ENCODE assay signal across 1 cellular context in the genomic region with DNA sequence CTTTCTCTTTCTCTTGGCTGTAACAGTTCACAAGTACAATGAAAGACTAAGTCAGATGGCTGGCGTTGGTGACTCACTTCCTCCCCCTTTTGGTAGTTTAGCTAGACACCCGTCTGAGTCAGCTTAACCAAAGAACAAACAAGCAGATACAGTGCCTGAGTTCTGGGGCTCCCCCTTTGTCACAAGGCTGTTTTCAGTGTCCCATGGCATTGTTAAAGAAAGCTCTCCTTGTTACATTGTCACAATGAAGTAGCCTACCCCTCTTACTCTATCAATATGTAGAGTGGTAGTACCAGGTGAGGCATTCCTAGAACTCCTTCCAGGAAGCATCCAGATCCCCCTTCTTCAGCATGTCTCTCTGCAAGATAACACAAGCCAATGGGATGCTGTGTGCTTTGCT.
A peak's percentile ranks its signal among the peaks of the same experiment; 100 is the strongest.
TF ChIP-seq lines count a peak whose summit lies in the region.

No MANE protein-coding gene starts in this region.

TF ChIP-seq in HepG2, 621 proteins besides CTCF, POLR2A, EP300 and RAD21 (continued from another document and continues in another):
- TF ChIP-seq, protein P1, sequence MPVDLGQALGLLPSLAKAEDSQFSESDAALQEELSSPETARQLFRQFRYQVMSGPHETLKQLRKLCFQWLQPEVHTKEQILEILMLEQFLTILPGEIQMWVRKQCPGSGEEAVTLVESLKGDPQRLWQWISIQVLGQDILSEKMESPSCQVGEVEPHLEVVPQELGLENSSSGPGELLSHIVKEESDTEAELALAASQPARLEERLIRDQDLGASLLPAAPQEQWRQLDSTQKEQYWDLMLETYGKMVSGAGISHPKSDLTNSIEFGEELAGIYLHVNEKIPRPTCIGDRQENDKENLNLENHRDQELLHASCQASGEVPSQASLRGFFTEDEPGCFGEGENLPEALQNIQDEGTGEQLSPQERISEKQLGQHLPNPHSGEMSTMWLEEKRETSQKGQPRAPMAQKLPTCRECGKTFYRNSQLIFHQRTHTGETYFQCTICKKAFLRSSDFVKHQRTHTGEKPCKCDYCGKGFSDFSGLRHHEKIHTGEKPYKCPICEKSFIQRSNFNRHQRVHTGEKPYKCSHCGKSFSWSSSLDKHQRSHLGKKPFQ (CRISPR knock-in tag; IDR thresholded peaks at IDR 0.05; ENCODE audit: insufficient replicate concordance) = no peak
- TF ChIP-seq ZNF20 (CRISPR knock-in tag; IDR thresholded peaks at IDR 0.05) (no peak), PAWR (CRISPR knock-in tag; IDR thresholded peaks at IDR 0.05; ENCODE audit: borderline replicate concordance) (no peak), HNF4G (IDR thresholded peaks at IDR 0.05; ENCODE audit: borderline replicate concordance, low read depth, low read length) (peak; percentile 21; the same call in 1 of the 2 replicates), HNF4G (CRISPR knock-in tag; IDR thresholded peaks at IDR 0.05; ENCODE audit: borderline replicate concordance, low read depth) (no peak), ZNF343 (CRISPR knock-in tag; IDR thresholded peaks at IDR 0.05) (no peak), ZSCAN9 (CRISPR knock-in tag; IDR thresholded peaks at IDR 0.05; ENCODE audit: borderline replicate concordance) (peak; percentile 28; the same call in 1 of the 2 replicates), CENPT (CRISPR knock-in tag; IDR thresholded peaks at IDR 0.05; ENCODE audit: low read depth) (no peak), HOXA7 (CRISPR knock-in tag; IDR thresholded peaks at IDR 0.05) (no peak), ZNF282 (IDR thresholded peaks at IDR 0.05; ENCODE audit: partially characterized antibody) (no peak), NR2F6 (IDR thresholded peaks at IDR 0.05) (no peak), NR2F6 (CRISPR knock-in tag; IDR thresholded peaks at IDR 0.05) (0 out of 2 replicates have a peak, but pooled peaks have one; percentile 29), ZNF703 (CRISPR knock-in tag; IDR thresholded peaks at IDR 0.05; ENCODE audit: borderline replicate concordance) (no peak), PHF21A (CRISPR knock-in tag; IDR thresholded peaks at IDR 0.05) (no peak), RELA (CRISPR knock-in tag; IDR thresholded peaks at IDR 0.05) (no peak), KDM6A (CRISPR knock-in tag; IDR thresholded peaks at IDR 0.05; ENCODE audit: low read depth) (no peak), RFX1 (IDR thresholded peaks at IDR 0.05) (no peak), TSC22D2 (CRISPR knock-in tag; IDR thresholded peaks at IDR 0.05; ENCODE audit: borderline replicate concordance) (no peak), ZNF256 (CRISPR knock-in tag; conservative IDR thresholded peaks at IDR 0.05) (no peak), EZH2 (conservative IDR thresholded peaks at IDR 0.05; ENCODE audit: low read depth, low read length) (no peak), MIXL1 (CRISPR knock-in tag; IDR thresholded peaks at IDR 0.05) (peak; percentile 42; the same call in 1 of the 2 replicates), ZNF101 (CRISPR knock-in tag; IDR thresholded peaks at IDR 0.05; ENCODE audit: borderline replicate concordance, low read depth) (no peak), AGO2 (optimal IDR thresholded peaks at IDR 0.05; ENCODE audit: low read depth, low read length) (no peak), ZNF264 (CRISPR knock-in tag; IDR thresholded peaks at IDR 0.05) (no peak), ZFP1 (CRISPR knock-in tag; IDR thresholded peaks at IDR 0.05) (peak; percentile 74; the same call in 1 of the 2 replicates), TCF7 (IDR thresholded peaks at IDR 0.05; ENCODE audit: low read depth) (no peak), IKZF4 (CRISPR knock-in tag; IDR thresholded peaks at IDR 0.05; ENCODE audit: borderline replicate concordance, low read depth, not compliant biosample characterization) (no peak), ZNF331 (CRISPR knock-in tag; IDR thresholded peaks at IDR 0.05) (no peak), FOXA1 (IDR thresholded peaks at IDR 0.05) (no peak), FOXA1 (CRISPR knock-in tag; IDR thresholded peaks at IDR 0.05) (peak; percentile 70), SP1 (IDR thresholded peaks at IDR 0.05) (no peak), SP1 (CRISPR knock-in tag; IDR thresholded peaks at IDR 0.05) (no peak), NFIB (CRISPR knock-in tag; IDR thresholded peaks at IDR 0.05; ENCODE audit: borderline replicate concordance) (no peak), ZNF382 (CRISPR knock-in tag; IDR thresholded peaks at IDR 0.05; ENCODE audit: borderline replicate concordance) (no peak), HCFC1 (IDR thresholded peaks at IDR 0.05; ENCODE audit: low read depth, low read length) (no peak), BRCA1 (CRISPR knock-in tag; IDR thresholded peaks at IDR 0.05) (no peak), ETV5 (CRISPR knock-in tag; IDR thresholded peaks at IDR 0.05; ENCODE audit: borderline replicate concordance) (no peak), SCMH1 (CRISPR knock-in tag; IDR thresholded peaks at IDR 0.05; ENCODE audit: borderline replicate concordance) (no peak), ZNF274 (CRISPR knock-in tag; IDR thresholded peaks at IDR 0.05) (no peak), ZNF564 (CRISPR knock-in tag; IDR thresholded peaks at IDR 0.05) (no peak), JUND (CRISPR knock-in tag; IDR thresholded peaks at IDR 0.05) (no peak), HDAC1 (CRISPR knock-in tag; IDR thresholded peaks at IDR 0.05) (no peak), ZNF83 (CRISPR knock-in tag; IDR thresholded peaks at IDR 0.05; ENCODE audit: borderline replicate concordance) (no peak), GATAD1 (CRISPR knock-in tag; IDR thresholded peaks at IDR 0.05) (no peak)
- TF ChIP-seq, protein P2, sequence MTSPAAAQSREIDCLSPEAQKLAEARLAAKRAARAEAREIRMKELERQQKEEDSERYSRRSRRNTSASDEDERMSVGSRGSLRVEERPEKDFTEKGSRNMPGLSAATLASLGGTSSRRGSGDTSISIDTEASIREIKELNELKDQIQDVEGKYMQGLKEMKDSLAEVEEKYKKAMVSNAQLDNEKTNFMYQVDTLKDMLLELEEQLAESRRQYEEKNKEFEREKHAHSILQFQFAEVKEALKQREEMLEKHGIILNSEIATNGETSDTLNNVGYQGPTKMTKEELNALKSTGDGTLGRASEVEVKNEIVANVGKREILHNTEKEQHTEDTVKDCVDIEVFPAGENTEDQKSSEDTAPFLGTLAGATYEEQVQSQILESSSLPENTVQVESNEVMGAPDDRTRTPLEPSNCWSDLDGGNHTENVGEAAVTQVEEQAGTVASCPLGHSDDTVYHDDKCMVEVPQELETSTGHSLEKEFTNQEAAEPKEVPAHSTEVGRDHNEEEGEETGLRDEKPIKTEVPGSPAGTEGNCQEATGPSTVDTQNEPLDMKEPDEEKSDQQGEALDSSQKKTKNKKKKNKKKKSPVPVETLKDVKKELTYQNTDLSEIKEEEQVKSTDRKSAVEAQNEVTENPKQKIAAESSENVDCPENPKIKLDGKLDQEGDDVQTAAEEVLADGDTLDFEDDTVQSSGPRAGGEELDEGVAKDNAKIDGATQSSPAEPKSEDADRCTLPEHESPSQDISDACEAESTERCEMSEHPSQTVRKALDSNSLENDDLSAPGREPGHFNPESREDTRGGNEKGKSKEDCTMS (CRISPR knock-in tag; conservative IDR thresholded peaks at IDR 0.05) = no peak
- TF ChIP-seq, protein P3, sequence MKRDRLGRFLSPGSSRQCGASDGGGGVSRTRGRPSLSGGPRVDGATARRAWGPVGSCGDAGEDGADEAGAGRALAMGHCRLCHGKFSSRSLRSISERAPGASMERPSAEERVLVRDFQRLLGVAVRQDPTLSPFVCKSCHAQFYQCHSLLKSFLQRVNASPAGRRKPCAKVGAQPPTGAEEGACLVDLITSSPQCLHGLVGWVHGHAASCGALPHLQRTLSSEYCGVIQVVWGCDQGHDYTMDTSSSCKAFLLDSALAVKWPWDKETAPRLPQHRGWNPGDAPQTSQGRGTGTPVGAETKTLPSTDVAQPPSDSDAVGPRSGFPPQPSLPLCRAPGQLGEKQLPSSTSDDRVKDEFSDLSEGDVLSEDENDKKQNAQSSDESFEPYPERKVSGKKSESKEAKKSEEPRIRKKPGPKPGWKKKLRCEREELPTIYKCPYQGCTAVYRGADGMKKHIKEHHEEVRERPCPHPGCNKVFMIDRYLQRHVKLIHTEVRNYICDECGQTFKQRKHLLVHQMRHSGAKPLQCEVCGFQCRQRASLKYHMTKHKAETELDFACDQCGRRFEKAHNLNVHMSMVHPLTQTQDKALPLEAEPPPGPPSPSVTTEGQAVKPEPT (CRISPR knock-in tag; IDR thresholded peaks at IDR 0.05; ENCODE audit: low read depth) = no peak
- TF ChIP-seq, protein P4, sequence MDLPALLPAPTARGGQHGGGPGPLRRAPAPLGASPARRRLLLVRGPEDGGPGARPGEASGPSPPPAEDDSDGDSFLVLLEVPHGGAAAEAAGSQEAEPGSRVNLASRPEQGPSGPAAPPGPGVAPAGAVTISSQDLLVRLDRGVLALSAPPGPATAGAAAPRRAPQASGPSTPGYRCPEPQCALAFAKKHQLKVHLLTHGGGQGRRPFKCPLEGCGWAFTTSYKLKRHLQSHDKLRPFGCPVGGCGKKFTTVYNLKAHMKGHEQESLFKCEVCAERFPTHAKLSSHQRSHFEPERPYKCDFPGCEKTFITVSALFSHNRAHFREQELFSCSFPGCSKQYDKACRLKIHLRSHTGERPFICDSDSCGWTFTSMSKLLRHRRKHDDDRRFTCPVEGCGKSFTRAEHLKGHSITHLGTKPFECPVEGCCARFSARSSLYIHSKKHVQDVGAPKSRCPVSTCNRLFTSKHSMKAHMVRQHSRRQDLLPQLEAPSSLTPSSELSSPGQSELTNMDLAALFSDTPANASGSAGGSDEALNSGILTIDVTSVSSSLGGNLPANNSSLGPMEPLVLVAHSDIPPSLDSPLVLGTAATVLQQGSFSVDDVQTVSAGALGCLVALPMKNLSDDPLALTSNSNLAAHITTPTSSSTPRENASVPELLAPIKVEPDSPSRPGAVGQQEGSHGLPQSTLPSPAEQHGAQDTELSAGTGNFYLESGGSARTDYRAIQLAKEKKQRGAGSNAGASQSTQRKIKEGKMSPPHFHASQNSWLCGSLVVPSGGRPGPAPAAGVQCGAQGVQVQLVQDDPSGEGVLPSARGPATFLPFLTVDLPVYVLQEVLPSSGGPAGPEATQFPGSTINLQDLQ (CRISPR knock-in tag; IDR thresholded peaks at IDR 0.05) = no peak
- TF ChIP-seq, protein P5, sequence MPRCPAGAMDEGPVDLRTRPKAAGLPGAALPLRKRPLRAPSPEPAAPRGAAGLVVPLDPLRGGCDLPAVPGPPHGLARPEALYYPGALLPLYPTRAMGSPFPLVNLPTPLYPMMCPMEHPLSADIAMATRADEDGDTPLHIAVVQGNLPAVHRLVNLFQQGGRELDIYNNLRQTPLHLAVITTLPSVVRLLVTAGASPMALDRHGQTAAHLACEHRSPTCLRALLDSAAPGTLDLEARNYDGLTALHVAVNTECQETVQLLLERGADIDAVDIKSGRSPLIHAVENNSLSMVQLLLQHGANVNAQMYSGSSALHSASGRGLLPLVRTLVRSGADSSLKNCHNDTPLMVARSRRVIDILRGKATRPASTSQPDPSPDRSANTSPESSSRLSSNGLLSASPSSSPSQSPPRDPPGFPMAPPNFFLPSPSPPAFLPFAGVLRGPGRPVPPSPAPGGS (CRISPR knock-in tag; IDR thresholded peaks at IDR 0.05) = no peak
- TF ChIP-seq, protein P6, sequence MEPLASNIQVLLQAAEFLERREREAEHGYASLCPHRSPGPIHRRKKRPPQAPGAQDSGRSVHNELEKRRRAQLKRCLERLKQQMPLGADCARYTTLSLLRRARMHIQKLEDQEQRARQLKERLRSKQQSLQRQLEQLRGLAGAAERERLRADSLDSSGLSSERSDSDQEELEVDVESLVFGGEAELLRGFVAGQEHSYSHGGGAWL (CRISPR knock-in tag; IDR thresholded peaks at IDR 0.05) = no peak
- TF ChIP-seq, protein P7, sequence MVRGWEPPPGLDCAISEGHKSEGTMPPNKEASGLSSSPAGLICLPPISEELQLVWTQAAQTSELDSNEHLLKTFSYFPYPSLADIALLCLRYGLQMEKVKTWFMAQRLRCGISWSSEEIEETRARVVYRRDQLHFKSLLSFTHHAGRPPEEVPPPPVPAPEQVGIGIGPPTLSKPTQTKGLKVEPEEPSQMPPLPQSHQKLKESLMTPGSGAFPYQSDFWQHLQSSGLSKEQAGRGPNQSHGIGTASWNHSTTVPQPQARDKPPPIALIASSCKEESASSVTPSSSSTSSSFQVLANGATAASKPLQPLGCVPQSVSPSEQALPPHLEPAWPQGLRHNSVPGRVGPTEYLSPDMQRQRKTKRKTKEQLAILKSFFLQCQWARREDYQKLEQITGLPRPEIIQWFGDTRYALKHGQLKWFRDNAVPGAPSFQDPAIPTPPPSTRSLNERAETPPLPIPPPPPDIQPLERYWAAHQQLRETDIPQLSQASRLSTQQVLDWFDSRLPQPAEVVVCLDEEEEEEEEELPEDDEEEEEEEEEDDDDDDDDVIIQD (CRISPR knock-in tag; IDR thresholded peaks at IDR 0.05; ENCODE audit: low read depth) = 0 out of 2 replicates have a peak, but pooled peaks have one; percentile 42
- TF ChIP-seq, protein P8, sequence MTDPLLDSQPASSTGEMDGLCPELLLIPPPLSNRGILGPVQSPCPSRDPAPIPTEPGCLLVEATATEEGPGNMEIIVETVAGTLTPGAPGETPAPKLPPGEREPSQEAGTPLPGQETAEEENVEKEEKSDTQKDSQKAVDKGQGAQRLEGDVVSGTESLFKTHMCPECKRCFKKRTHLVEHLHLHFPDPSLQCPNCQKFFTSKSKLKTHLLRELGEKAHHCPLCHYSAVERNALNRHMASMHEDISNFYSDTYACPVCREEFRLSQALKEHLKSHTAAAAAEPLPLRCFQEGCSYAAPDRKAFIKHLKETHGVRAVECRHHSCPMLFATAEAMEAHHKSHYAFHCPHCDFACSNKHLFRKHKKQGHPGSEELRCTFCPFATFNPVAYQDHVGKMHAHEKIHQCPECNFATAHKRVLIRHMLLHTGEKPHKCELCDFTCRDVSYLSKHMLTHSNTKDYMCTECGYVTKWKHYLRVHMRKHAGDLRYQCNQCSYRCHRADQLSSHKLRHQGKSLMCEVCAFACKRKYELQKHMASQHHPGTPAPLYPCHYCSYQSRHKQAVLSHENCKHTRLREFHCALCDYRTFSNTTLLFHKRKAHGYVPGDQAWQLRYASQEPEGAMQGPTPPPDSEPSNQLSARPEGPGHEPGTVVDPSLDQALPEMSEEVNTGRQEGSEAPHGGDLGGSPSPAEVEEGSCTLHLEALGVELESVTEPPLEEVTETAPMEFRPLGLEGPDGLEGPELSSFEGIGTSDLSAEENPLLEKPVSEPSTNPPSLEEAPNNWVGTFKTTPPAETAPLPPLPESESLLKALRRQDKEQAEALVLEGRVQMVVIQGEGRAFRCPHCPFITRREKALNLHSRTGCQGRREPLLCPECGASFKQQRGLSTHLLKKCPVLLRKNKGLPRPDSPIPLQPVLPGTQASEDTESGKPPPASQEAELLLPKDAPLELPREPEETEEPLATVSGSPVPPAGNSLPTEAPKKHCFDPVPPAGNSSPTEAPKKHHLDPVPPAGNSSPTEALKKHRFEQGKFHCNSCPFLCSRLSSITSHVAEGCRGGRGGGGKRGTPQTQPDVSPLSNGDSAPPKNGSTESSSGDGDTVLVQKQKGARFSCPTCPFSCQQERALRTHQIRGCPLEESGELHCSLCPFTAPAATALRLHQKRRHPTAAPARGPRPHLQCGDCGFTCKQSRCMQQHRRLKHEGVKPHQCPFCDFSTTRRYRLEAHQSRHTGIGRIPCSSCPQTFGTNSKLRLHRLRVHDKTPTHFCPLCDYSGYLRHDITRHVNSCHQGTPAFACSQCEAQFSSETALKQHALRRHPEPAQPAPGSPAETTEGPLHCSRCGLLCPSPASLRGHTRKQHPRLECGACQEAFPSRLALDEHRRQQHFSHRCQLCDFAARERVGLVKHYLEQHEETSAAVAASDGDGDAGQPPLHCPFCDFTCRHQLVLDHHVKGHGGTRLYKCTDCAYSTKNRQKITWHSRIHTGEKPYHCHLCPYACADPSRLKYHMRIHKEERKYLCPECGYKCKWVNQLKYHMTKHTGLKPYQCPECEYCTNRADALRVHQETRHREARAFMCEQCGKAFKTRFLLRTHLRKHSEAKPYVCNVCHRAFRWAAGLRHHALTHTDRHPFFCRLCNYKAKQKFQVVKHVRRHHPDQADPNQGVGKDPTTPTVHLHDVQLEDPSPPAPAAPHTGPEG (CRISPR knock-in tag; IDR thresholded peaks at IDR 0.05) = no peak
